ENCODE assay signal across 9 cellular contexts in the genomic region with DNA sequence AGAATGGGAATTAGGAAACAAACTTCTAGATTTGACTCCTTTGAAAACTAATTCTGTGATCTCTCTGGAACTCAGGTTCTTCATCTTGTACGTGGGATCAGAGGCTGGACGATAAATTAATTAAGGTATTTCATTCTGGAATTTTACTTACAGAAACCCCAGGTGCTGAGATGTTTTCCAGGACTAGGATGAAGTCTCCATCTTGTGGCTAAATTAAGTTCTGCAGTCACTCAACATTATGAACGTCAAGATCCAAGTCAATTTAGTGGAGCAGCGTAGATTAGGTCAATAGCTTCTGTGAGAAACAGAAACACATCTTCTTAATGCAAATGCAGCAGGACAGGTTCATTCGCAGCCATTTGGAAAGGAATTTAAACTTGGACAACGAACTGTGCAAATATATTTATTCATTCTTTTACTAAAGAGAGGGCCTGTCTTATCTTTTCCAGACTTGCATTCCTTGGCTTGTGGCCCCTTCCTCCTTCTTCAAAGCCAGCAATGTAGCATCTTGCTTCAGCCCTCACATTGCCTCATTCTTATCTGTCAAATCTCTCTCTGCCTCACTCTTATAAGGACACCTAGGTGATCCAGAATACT. TPM values are rescaled to one million over a fixed set of nuclear protein-coding genes. Genes with fewer than 3 reads are reported as not detected.
A peak's percentile ranks its signal among the peaks of the same experiment; 100 is the strongest.
DNase-seq lines count a peak whose midpoint lies in the region; ATAC-seq and TF ChIP-seq lines count a peak whose summit lies in the region.
"Had no signal": no experiment of that assay in that cellular context is flagged by ENCODE, and none has a peak within 500 bp of the region (broad histone marks: within the 10 kb centered on the region; RNA-seq: fewer than 3 reads in every experiment).

No MANE protein-coding gene starts in this region.

- H3K9me3 ChIP-seq in heart right ventricle: peaks cover 0 to 6% (median 2%) of the 10 kb centered on the region in 11 donors
- H3K9me3 ChIP-seq in right atrium auricular region: no peaks in the 10 kb centered on the region
- no peaks in the 10 kb centered on the region for H3K9me3 ChIP-seq in smooth muscle cell (replicated peaks; ENCODE audit: low read depth)

- H3K9ac ChIP-seq in smooth muscle cell (ENCODE audit: low read depth): no peak overlapping the region

- H3K4me1 Mint-ChIP-seq in activated B cell treated with CpG ODN at 0.5 μM for 24 hours: no peaks in the 10 kb centered on the region

- H2AFZ ChIP-seq in smooth muscle cell (ENCODE audit: low read depth): no peak overlapping the region

- H3K4me2 ChIP-seq in smooth muscle cell: no peak overlapping the region

- no peaks in the 10 kb centered on the region for H3K4me1 ChIP-seq in heart right ventricle
- no peaks in the 10 kb centered on the region for H3K4me1 ChIP-seq in right atrium auricular region
- H3K4me1 ChIP-seq in smooth muscle cell (ENCODE audit: low read depth): no peaks in the 10 kb centered on the region

- H3K4me3 Mint-ChIP-seq in activated B cell treated with CpG ODN at 0.5 μM for 24 hours: no peak overlapping the region
- H3K4me3 Mint-ChIP-seq: stimulated activated naive CD8-positive, alpha-beta T cell treated with anti-CD3 and anti-CD28 coated beads, Interleukin-15, Interleukin-2, amounts not matched to agents 100 ng/mL and 50 ng/mL, for 24 hours had no signal

- H3K79me2 ChIP-seq in smooth muscle cell (ENCODE audit: low read depth): no peaks in the 10 kb centered on the region

- H3K4me3 ChIP-seq in heart right ventricle (no peak overlapping the region), right atrium auricular region (no peak overlapping the region), smooth muscle cell (no peak overlapping the region)

- no peaks in the 10 kb centered on the region for H3K36me3 Mint-ChIP-seq in activated B cell treated with CpG ODN at 0.5 μM for 24 hours (ENCODE audit: low read depth)

- H3K36me3 ChIP-seq in heart right ventricle (no peaks in the 10 kb centered on the region), right atrium auricular region (no peaks in the 10 kb centered on the region), smooth muscle cell (ENCODE audit: low read depth) (no peaks in the 10 kb centered on the region)

- TF ChIP-seq CTCF in heart right ventricle (IDR thresholded peaks at IDR 0.05): peak; percentile 58 to 85 (median 80)
- peak; percentile 31 for TF ChIP-seq CTCF in activated B cell treated with CpG ODN at 0.5 μM for 24 hours (IDR thresholded peaks at IDR 0.05)
- peak; percentile 72 to 80 for TF ChIP-seq CTCF in right atrium auricular region (IDR thresholded peaks at IDR 0.05)
- TF ChIP-seq CTCF in smooth muscle cell (IDR thresholded peaks at IDR 0.05; ENCODE audit: borderline replicate concordance, insufficient read depth, poor library complexity, severe bottlenecking): peak; percentile 68

- no peaks in the 10 kb centered on the region for H3F3A ChIP-seq in smooth muscle cell (ENCODE audit: low read depth)

- H3K9me3 Mint-ChIP-seq in activated B cell treated with CpG ODN at 0.5 μM for 24 hours: no peaks in the 10 kb centered on the region
- H3K9me3 Mint-ChIP-seq: stimulated activated naive CD8-positive, alpha-beta T cell treated with anti-CD3 and anti-CD28 coated beads, Interleukin-15, Interleukin-2, amounts not matched to agents 100 ng/mL and 50 ng/mL, for 24 hours had no signal

- no peak overlapping the region for H3K27ac ChIP-seq in heart right ventricle
- H3K27ac ChIP-seq in right atrium auricular region: no peak overlapping the region
- no peak overlapping the region for H3K27ac ChIP-seq in smooth muscle cell (ENCODE audit: low read depth)

- WGBS in heart right ventricle, 2 donors: 27 to 31% methylated on average over 6 of the region's 6 CpGs
- WGBS in smooth muscle cell (ENCODE audit: low lambda C conversion rate): 27% methylated on average over 6 of the region's 6 CpGs

- intact Hi-C loops in heart right ventricle (cut with DNase I): loop anchor here in 8 of 10 donors (1.0 to 5.0 kb wide), 3 partner anchors 123 to 126 kb away; no protein-coding TSS in a partner anchor
- intact Hi-C loops in left ventricle myocardium superior (cut with micrococcal nuclease): loop anchor here (2.0 kb wide), 1 partner anchor 126 kb away; no protein-coding TSS in a partner anchor
- intact Hi-C loops in activated B cell treated with CpG ODN at 0.5 μM for 24 hours (cut with micrococcal nuclease): loop anchor here (1.0 to 2.0 kb wide), 6 partner anchors 64 to 294 kb away; no protein-coding TSS in a partner anchor

- H4K20me1 ChIP-seq in smooth muscle cell (ENCODE audit: low read depth): no peaks in the 10 kb centered on the region

- POLR2A ChIA-PET in activated B cell treated with CpG ODN at 0.5 μM for 24 hours (lab: Charles Lee): interaction anchor here (0.9 to 1.0 kb wide), 2 partner anchors 125 to 129 kb away, joined by 3 read pairs; no protein-coding TSS in a partner anchor

- DNase-seq in heart right ventricle (no peak), left ventricle myocardium superior (no peak), NCI-H146 (lab: John Stamatoyannopoulos, UW) (peak; percentile 42), activated B cell treated with CpG ODN at 0.5 μM for 24 hours (no peak), right atrium auricular region (ENCODE audit: low spot score) (no peak), smooth muscle cell (lab: John Stamatoyannopoulos, UW; ENCODE audit: unreplicated experiment) (no peak), MV-4-11 (lab: John Stamatoyannopoulos, UW) (no peak), nucleus accumbens (lab: John Stamatoyannopoulos, UW) (no peak)

- H3K27me3 ChIP-seq in heart right ventricle (peaks cover 0 to 6% (median 0%) of the 10 kb centered on the region in 7 donors), right atrium auricular region (no peaks in the 10 kb centered on the region), smooth muscle cell (ENCODE audit: low read depth) (peaks cover 4% of the 10 kb centered on the region)

- H3K27ac Mint-ChIP-seq in activated B cell treated with CpG ODN at 0.5 μM for 24 hours: no peak overlapping the region
- H3K27ac Mint-ChIP-seq: stimulated activated naive CD8-positive, alpha-beta T cell treated with anti-CD3 and anti-CD28 coated beads, Interleukin-15, Interleukin-2, amounts not matched to agents 100 ng/mL and 50 ng/mL, for 24 hours had no signal

- H3K27me3 Mint-ChIP-seq in activated B cell treated with CpG ODN at 0.5 μM for 24 hours: no peaks in the 10 kb centered on the region
- H3K27me3 Mint-ChIP-seq: stimulated activated naive CD8-positive, alpha-beta T cell treated with anti-CD3 and anti-CD28 coated beads, Interleukin-15, Interleukin-2, amounts not matched to agents 100 ng/mL and 50 ng/mL, for 24 hours had no signal

- ATAC-seq in heart right ventricle (peak in 2 of 8 donors; percentile 38 to 44), left ventricle myocardium superior (no peak), activated B cell treated with CpG ODN at 0.5 μM for 24 hours (ENCODE audit: low read depth) (peak; percentile 58)

- CTCF ChIA-PET in activated B cell treated with CpG ODN at 0.5 μM for 24 hours (lab: Charles Lee): interaction anchor here (0.8 to 5.2 kb wide), 11 partner anchors 10 to 294 kb away, joined by 3 to 76 read pairs (median 6); no protein-coding TSS in a partner anchor

RNA-seq across cellular contexts. Expression of a gene that starts 26.7 kb away (rescaled TPM):
- total RNA-seq in heart right ventricle (not detected), left ventricle myocardium superior (not detected), activated B cell treated with CpG ODN at 0.5 μM for 24 hours (not detected in 2 replicates), right atrium auricular region (not detected), smooth muscle cell (not detected in 2 replicates)
- polyA plus RNA-seq in heart right ventricle (under 1 TPM in 1 of 2 donors, not detected in 1; under 0.01 TPM), smooth muscle cell (not detected in 2 replicates)
